ENCODE assay signal across 9 cellular contexts in genomic region chr11:14380125-14380936, GRCh38. TPM values are rescaled to one million over a fixed set of nuclear protein-coding genes. Genes with fewer than 3 reads are reported as not detected.
DNase-seq lines count a peak whose midpoint lies in the region; ATAC-seq and TF ChIP-seq lines count a peak whose summit lies in the region.
"Had no signal": no experiment of that assay in that cellular context is flagged by ENCODE, and none has a peak within 500 bp of the region (broad histone marks: within the 10 kb centered on the region; RNA-seq: fewer than 3 reads in every experiment).

No MANE protein-coding gene starts in this region.

- no peaks in the 10 kb centered on the region for H3K36me3 Mint-ChIP-seq in chondrocyte (ENCODE audit: low read depth)
- H3K36me3 Mint-ChIP-seq in naive thymus-derived CD4-positive, alpha-beta T cell: peaks cover 0 to 11% (median 5%) of the 10 kb centered on the region in 5 donors

- no peak for TF ChIP-seq CTCF in 22Rv1 (IDR thresholded peaks at IDR 0.05)
- no peak for TF ChIP-seq CTCF in chondrocyte (IDR thresholded peaks at IDR 0.05)
- no peak for TF ChIP-seq CTCF in GM13977 (IDR thresholded peaks at IDR 0.05; ENCODE audit: extremely low read depth, insufficient read depth, missing control alignments)

- ATAC-seq in naive thymus-derived CD4-positive, alpha-beta T cell: no peak
- ATAC-seq in HG02763 (IDR thresholded peaks at IDR 0.05; ENCODE audit: unreplicated experiment): no peak
- no peak for ATAC-seq in HG02588 (IDR thresholded peaks at IDR 0.05; ENCODE audit: unreplicated experiment)

- peak overlapping the region; percentile 66 for H3K4me3 Mint-ChIP-seq in chondrocyte (ENCODE audit: unreplicated experiment)
- H3K4me3 Mint-ChIP-seq in naive thymus-derived CD4-positive, alpha-beta T cell: peak overlapping the region; percentile 59 to 84 (median 76)

- H3K27ac ChIP-seq in 22Rv1 (peak overlapping the region; percentile 49), HUES48 (ENCODE audit: low read depth, low read length) (no peak overlapping the region)
- H3K27ac ChIP-seq in naive thymus-derived CD4-positive, alpha-beta T cell (ENCODE audit: low read depth, low read length): no peak overlapping the region

- no peaks in the 10 kb centered on the region for H3K36me3 ChIP-seq in HUES48 (ENCODE audit: control insufficient read depth, insufficient read depth, low read length)
- no peaks in the 10 kb centered on the region for H3K36me3 ChIP-seq in naive thymus-derived CD4-positive, alpha-beta T cell (ENCODE audit: control insufficient read depth in 2 of 3, insufficient read depth in 3 of 3, low read length in 3 of 3)

- POLR2A ChIA-PET in naive thymus-derived CD4-positive, alpha-beta T cell (lab: Charles Lee): no interaction called here

- DNase-seq in chondrocyte (ENCODE audit: low spot score): no peak
- no peak for DNase-seq in naive thymus-derived CD4-positive, alpha-beta T cell
- no peak for DNase-seq in GM13977 (ENCODE audit: low spot score)
- no peak for DNase-seq in NAMALWA (ENCODE audit: low spot score)
- DNase-seq: SHP77 treated with DMSO at 0.1 percent for 48 hours had no signal

- H3K27me3 Mint-ChIP-seq in chondrocyte (ENCODE audit: low read depth): no peaks in the 10 kb centered on the region
- peaks cover 27 to 38% (median 35%) of the 10 kb centered on the region in 5 donors for H3K27me3 Mint-ChIP-seq in naive thymus-derived CD4-positive, alpha-beta T cell

- H3K9ac ChIP-seq in HUES48 (ENCODE audit: low read depth, low read length): no peak overlapping the region

- H3K4me1 Mint-ChIP-seq in chondrocyte (ENCODE audit: low read depth): peaks cover 24% of the 10 kb centered on the region
- H3K4me1 Mint-ChIP-seq in naive thymus-derived CD4-positive, alpha-beta T cell: peaks cover 0 to 22% (median 0%) of the 10 kb centered on the region in 7 donors

- H3K27ac Mint-ChIP-seq in chondrocyte (ENCODE audit: unreplicated experiment): peak overlapping the region; percentile 55
- H3K27ac Mint-ChIP-seq in naive thymus-derived CD4-positive, alpha-beta T cell: no peak overlapping the region

- intact Hi-C loops in naive thymus-derived CD4-positive, alpha-beta T cell (cut with micrococcal nuclease): loop anchor here in 1 of 2 donors (2.0 kb wide), 1 partner anchor 34 kb away; no protein-coding TSS in a partner anchor

- peaks cover 11% of the 10 kb centered on the region; the same call in 1 of the 2 replicates for H3K4me1 ChIP-seq in HUES48 (ENCODE audit: control insufficient read depth, insufficient read depth, low read length)
- H3K4me1 ChIP-seq in naive thymus-derived CD4-positive, alpha-beta T cell (ENCODE audit: control insufficient read depth in 2 of 2, insufficient read depth in 2 of 2, low read length in 2 of 2): no peaks in the 10 kb centered on the region

- no peaks in the 10 kb centered on the region for H3K9me3 Mint-ChIP-seq in chondrocyte (ENCODE audit: low read depth)
- H3K9me3 Mint-ChIP-seq in naive thymus-derived CD4-positive, alpha-beta T cell: no peaks in the 10 kb centered on the region

- CTCF ChIA-PET in naive thymus-derived CD4-positive, alpha-beta T cell (lab: Charles Lee): no interaction called here

- in situ Hi-C loops in GM13977 (cut with MboI; ENCODE audit: low pct_unique_long_range_greater_than_20kb, low sequenced_read_pairs, unreplicated experiment): no loop called here

- H3K9me3 ChIP-seq in HUES48 (ENCODE audit: control insufficient read depth, insufficient read depth, low read length): no peaks in the 10 kb centered on the region
- H3K9me3 ChIP-seq in naive thymus-derived CD4-positive, alpha-beta T cell (ENCODE audit: control insufficient read depth in 2 of 3, low read length in 3 of 3): no peaks in the 10 kb centered on the region

- peaks cover 39% of the 10 kb centered on the region for H3K27me3 ChIP-seq in HUES48 (ENCODE audit: control insufficient read depth, insufficient read depth, low read length)
- peaks cover 0 to 8% of the 10 kb centered on the region in 2 donors for H3K27me3 ChIP-seq in naive thymus-derived CD4-positive, alpha-beta T cell (ENCODE audit: control insufficient read depth in 2 of 2, insufficient read depth in 2 of 2, low read length in 2 of 2)

- H3K4me3 ChIP-seq in HUES48 (ENCODE audit: low read depth, low read length): peak overlapping the region; percentile 71
- H3K4me3 ChIP-seq in naive thymus-derived CD4-positive, alpha-beta T cell (ENCODE audit: low read length): peak overlapping the region; percentile 54

RNA-seq across cellular contexts. Expression of gene RRAS2, which starts 21.3 kb away (rescaled TPM):
- 55.8 to 76.9 TPM (median 74.1 TPM) in 3 replicates for total RNA-seq in chondrocyte
- total RNA-seq in naive thymus-derived CD4-positive, alpha-beta T cell: 10 to 100 TPM; 12.6 to 55.3 (median 22.2) TPM
- polyA plus RNA-seq in naive thymus-derived CD4-positive, alpha-beta T cell: 1 to 10 TPM; 6.0 to 8.3 TPM
